Comparison of ENCODE assay signal across 14 cellular contexts in the genomic region with DNA sequence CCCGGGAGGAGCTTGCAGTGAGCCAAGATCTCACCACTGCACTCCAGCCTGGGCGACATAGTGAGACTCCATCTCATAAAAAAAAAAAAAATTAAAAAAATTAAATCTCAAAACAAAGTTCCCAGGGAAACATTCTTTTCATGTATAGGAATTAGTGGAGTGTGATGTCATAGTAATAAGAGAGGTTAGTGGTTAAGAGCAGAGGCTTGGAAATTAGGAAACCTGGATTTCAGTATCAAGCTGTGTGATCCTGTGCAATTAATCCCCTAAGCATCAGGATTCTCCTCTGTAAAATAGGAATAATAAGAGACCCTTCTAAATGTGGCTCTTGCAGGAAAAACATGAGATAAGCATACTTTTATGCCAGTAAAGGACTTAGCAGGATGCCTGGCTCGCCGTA. TPM values are rescaled to one million over a fixed set of nuclear protein-coding genes. Genes with fewer than 3 reads are reported as not detected.
DNase-seq lines count a peak whose midpoint lies in the region; ATAC-seq and TF ChIP-seq lines count a peak whose summit lies in the region.
"Had no signal": no experiment of that assay in that cellular context is flagged by ENCODE, and none has a peak within 500 bp of the region (broad histone marks: within the 10 kb centered on the region; RNA-seq: fewer than 3 reads in every experiment).

No MANE protein-coding gene starts in this region.

- TF ChIP-seq CTCF in VCaP (conservative IDR thresholded peaks at IDR 0.05) (no peak), fibroblast of villous mesenchyme (IDR thresholded peaks at IDR 0.05; ENCODE audit: insufficient read depth, low read depth, low read length) (no peak)

- peak overlapping the region; percentile 97; the same call in 1 of the 2 replicates for H3K27ac ChIP-seq in VCaP

- no peak for ATAC-seq in HG02840 (IDR thresholded peaks at IDR 0.05; ENCODE audit: low FRiP score, unreplicated experiment)

- no peak overlapping the region for H3K4me3 ChIP-seq in fibroblast of villous mesenchyme (ENCODE audit: low read depth, low read length)
- H3K4me3 ChIP-seq: HAP-1 had no signal

- DNase-seq in H4 (ENCODE audit: low spot score) (peak; percentile 21), fibroblast of villous mesenchyme (ENCODE audit: low read depth) (peak; percentile 43), NCI-H1930 (lab: John Stamatoyannopoulos, UW) (no peak)
- no peak for DNase-seq in activated CD4-positive, alpha-beta T cell treated with anti-CD3 and anti-CD28 coated beads, Interleukin-2, amount 50 U/mL, for 48 hours
- DNase-seq: BE2C; C1 segment of cervical spinal cord; CD4-positive, CD25-positive, alpha-beta regulatory T cell; CD8-positive, alpha-beta memory T cell; COR-L47; GDM1; KBM-7 had no signal

RNA-seq across cellular contexts. Expression of a gene that starts 3.1 kb away (rescaled TPM):
- total RNA-seq in H4 (2014; rRNA removed; shearing (Covaris generic)) = 678 and 701 TPM in 2 replicates
- total RNA-seq in fibroblast of villous mesenchyme = 352 and 747 TPM in 2 replicates

Comparison
In these comparisons a context has a peak if more than half of its experiments do, and no peak if none do; other contexts are left out.
1. DNase-seq: peak in H4 (single experiment) and fibroblast of villous mesenchyme (single experiment); none in activated CD4-positive, alpha-beta T cell treated with anti-CD3 and anti-CD28 coated beads, Interleukin-2, amount 50 U/mL, for 48 hours (0 of 2) and NCI-H1930 (0 of 2).